In genomic region chr5:116557669-116558271, GRCh38 we compare ENCODE assay signal across 8 cellular contexts. TPM values are rescaled to one million over a fixed set of nuclear protein-coding genes. Genes with fewer than 3 reads are reported as not detected.
DNase-seq lines count a peak whose midpoint lies in the region; ATAC-seq and TF ChIP-seq lines count a peak whose summit lies in the region.

No MANE protein-coding gene starts in this region.

- ATAC-seq in GM21381 (IDR thresholded peaks at IDR 0.05; ENCODE audit: unreplicated experiment), result no peak

- H3K36me3 ChIP-seq in GM23248 (ENCODE audit: low read depth) (no peaks in the 10 kb centered on the region), SK-N-MC (ENCODE audit: insufficient read depth, low read length) (no peaks in the 10 kb centered on the region)

- no peak overlapping the region for H3K4me3 ChIP-seq in GM23248
- peak overlapping the region; percentile 52; the same call in 1 of the 2 replicates for H3K4me3 ChIP-seq in SK-N-MC
- no peak overlapping the region for H3K4me3 ChIP-seq in lower leg skin (ENCODE audit: low read depth, poor library complexity, severe bottlenecking)

- H3K79me2 ChIP-seq in GM23248 (ENCODE audit: insufficient read depth), result no peaks in the 10 kb centered on the region

- H3K9me3 ChIP-seq in GM23248 (ENCODE audit: low read depth) (no peaks in the 10 kb centered on the region), SK-N-MC (ENCODE audit: low read depth, low read length) (no peaks in the 10 kb centered on the region)

- no peak overlapping the region for H2AFZ ChIP-seq in GM23248

- no peak overlapping the region for H3K9ac ChIP-seq in GM23248
- H3K9ac ChIP-seq in SK-N-MC (ENCODE audit: insufficient read length), result peak overlapping the region; percentile 33

- H3K27me3 ChIP-seq in GM23248 (replicated peaks; ENCODE audit: insufficient read depth), result no peaks in the 10 kb centered on the region

- TF ChIP-seq POLR2A in lower leg skin (IDR thresholded peaks at IDR 0.05), result no peak

- no peak overlapping the region for H3K27ac ChIP-seq in C4-2B
- no peak overlapping the region for H3K27ac ChIP-seq in GM23248
- no peak overlapping the region for H3K27ac ChIP-seq in SK-N-MC

- H3F3A ChIP-seq in GM23248 (ENCODE audit: insufficient read depth), result no peaks in the 10 kb centered on the region

- H3K4me1 ChIP-seq in GM23248 (ENCODE audit: insufficient read depth), result no peaks in the 10 kb centered on the region

- WGBS in GM23248 (ENCODE audit: low coverage in 1 of 2, low lambda C conversion rate in 2 of 2, missing lambda C conversion rate in 2 of 2), 2 experiments, result 23% methylated on average over 5 of the region's 5 CpGs
- 30 to 34% methylated on average over 5 of the region's 5 CpGs for WGBS in lower leg skin, 2 donors

- no peak overlapping the region for H3K4me2 ChIP-seq in GM23248 (ENCODE audit: unreplicated experiment)

- no peaks in the 10 kb centered on the region for H3K9me2 ChIP-seq in GM23248 (ENCODE audit: insufficient read depth)

- intact Hi-C loops in lower leg skin (cut with DNase I; ENCODE audit: low total_unique reads), result no loop called here

- no peaks in the 10 kb centered on the region for H4K20me1 ChIP-seq in GM23248 (ENCODE audit: insufficient read depth)

- TF ChIP-seq CTCF in C4-2B (conservative IDR thresholded peaks at IDR 0.05), result peak; percentile 89
- no peak for TF ChIP-seq CTCF in lower leg skin (IDR thresholded peaks at IDR 0.05)

- DNase-seq in GM23248 (peak; percentile 41), SK-N-MC (ENCODE audit: low read depth, low spot score) (no peak), iris pigment epithelial cell (ENCODE audit: low read depth) (peak; percentile 27), lower leg skin (ENCODE audit: low spot score in 2 of 2) (no peak), NCI-H128 (lab: John Stamatoyannopoulos, UW; ENCODE audit: unreplicated experiment) (no peak), cortex of kidney (lab: John Stamatoyannopoulos, UW) (no peak)

- in situ Hi-C loops in GM23248 (cut with MboI), result no loop called here

RNA-seq across cellular contexts. Expression of gene SEMA6A, which starts 16.9 kb away (rescaled TPM):
- under 0.01 TPM in 1 of 2 replicates, not detected in the other for total RNA-seq in GM23248 (2014; rRNA removed; shearing (Covaris generic))
- polyA plus RNA-seq in GM23248 (2016; fragmentation: Nextera tagmentation; extraction: Ambion mirVana), result 0.38 and 0.79 TPM in 2 replicates
- 10 to 100 TPM in 2 of 4 donors, 1 to 10 TPM in 2; 7.0 to 21.8 (median 10.1) TPM for total RNA-seq in lower leg skin

Comparison
In these comparisons a context has a peak if more than half of its experiments do, and no peak if none do; other contexts are left out.
1. DNase-seq: peak in GM23248 (single experiment) and iris pigment epithelial cell (single experiment); none in SK-N-MC (single experiment), lower leg skin (0 of 2), NCI-H128 (single experiment) and cortex of kidney (single experiment).